20 cellular contexts compared by ENCODE assay signal in the genomic region with DNA sequence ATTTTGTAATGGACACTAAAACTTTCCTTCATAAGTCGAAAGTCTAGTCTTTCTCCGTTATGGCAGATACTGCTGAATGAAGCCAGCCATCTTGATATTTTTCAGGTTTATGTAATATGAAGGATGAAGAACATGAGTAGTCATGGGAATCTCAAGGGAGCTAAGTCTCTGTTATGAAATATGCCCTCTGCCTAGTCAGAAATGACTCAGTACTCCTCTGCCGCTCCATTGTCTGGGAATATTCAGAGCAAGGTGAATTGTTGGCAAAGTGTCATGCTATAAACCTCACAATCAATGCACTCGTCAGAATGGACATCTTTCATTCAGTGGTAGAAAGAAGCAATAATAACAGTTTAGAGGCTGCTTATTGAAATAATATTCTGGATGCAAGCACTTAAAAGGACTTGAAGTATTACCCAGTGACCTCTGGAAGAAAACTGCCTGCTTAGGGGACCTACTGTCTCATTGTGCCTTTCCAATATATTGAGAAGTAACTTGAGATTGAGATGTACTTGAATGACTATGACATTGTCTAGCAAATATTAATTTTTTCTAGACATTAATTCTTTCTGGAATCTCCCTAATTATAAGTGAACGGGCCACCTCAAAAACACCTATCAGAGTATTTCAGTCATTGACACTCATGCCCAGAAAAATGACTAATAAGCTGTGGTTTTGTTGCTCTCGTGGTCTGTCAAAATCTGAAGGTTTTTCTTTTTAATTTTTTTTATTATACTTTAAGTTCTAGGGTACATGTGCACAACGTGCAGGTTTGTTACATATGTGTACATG.
DNase-seq lines count a peak whose midpoint lies in the region; ATAC-seq and TF ChIP-seq lines count a peak whose summit lies in the region.
"Had no signal": no experiment of that assay in that cellular context is flagged by ENCODE, and none has a peak within 500 bp of the region (broad histone marks: within the 10 kb centered on the region; RNA-seq: fewer than 3 reads in every experiment).

No MANE protein-coding gene starts in this region.

- intact Hi-C loops in left ventricle myocardium superior (cut with micrococcal nuclease) (no loop called here), tibial artery (cut with DNase I; ENCODE audit: low total_unique reads) (no loop called here)

- H3K4me1 ChIP-seq in tibial artery: no peaks in the 10 kb centered on the region
- H3K4me1 ChIP-seq: BE2C had no signal

- no peak overlapping the region for H3K27ac ChIP-seq in tibial artery
- H3K27ac ChIP-seq: PC-9 had no signal

- no peaks in the 10 kb centered on the region for H3K9me3 ChIP-seq in tibial artery
- H3K9me3 ChIP-seq: BE2C had no signal

- no peaks in the 10 kb centered on the region for H3K27me3 ChIP-seq in tibial artery
- H3K27me3 ChIP-seq: BE2C had no signal

- H3K36me3 ChIP-seq in tibial artery: no peaks in the 10 kb centered on the region
- H3K36me3 ChIP-seq: BE2C had no signal

- H3K4me3 ChIP-seq in tibial artery: no peak overlapping the region
- H3K4me3 ChIP-seq: PC-9 had no signal

- peak; percentile 44 for ATAC-seq in HG02678 (IDR thresholded peaks at IDR 0.05; ENCODE audit: unreplicated experiment)
- no peak for ATAC-seq in left ventricle myocardium superior
- ATAC-seq: SK-N-SH treated with all-trans-retinoic acid at 6 μM for 48 hours had no signal

- TF ChIP-seq CTCF in tibial artery (IDR thresholded peaks at IDR 0.05): no peak

- peak; percentile 34 for DNase-seq in HS-5 (ENCODE audit: low read depth)
- DNase-seq in amniotic epithelial cell (ENCODE audit: low read depth): peak; percentile 9
- peak; percentile 3 for DNase-seq in iris pigment epithelial cell (ENCODE audit: low read depth)
- DNase-seq in left ventricle myocardium superior: no peak
- no peak for DNase-seq in NK-92 (lab: John Stamatoyannopoulos, UW; ENCODE audit: unreplicated experiment)
- no peak for DNase-seq in tibial artery
- DNase-seq: BE2C; CD4-positive, alpha-beta memory T cell; GF-D8; IMR-90; Kasumi-1; MV-4-11; NCI-H1417 treated with DMSO at 0.1 percent for 48 hours; NCI-H345; NCI-H526 treated with DMSO at 0.1 percent for 48 hours; NK-92 treated with Interleukin-12 subunit alpha and Interleukin-12 subunit beta, amount 100 ng/mL, for 24 hours; PC-9; SHP77 had no signal

Comparison
In these comparisons a context has a peak if more than half of its experiments do, and no peak if none do; other contexts are left out.
1. DNase-seq: peak in HS-5 (single experiment), amniotic epithelial cell (single experiment) and iris pigment epithelial cell (single experiment); none in left ventricle myocardium superior (single experiment), NK-92 (single experiment) and tibial artery (0 of 2).